14 cellular contexts compared by ENCODE assay signal in the genomic region with DNA sequence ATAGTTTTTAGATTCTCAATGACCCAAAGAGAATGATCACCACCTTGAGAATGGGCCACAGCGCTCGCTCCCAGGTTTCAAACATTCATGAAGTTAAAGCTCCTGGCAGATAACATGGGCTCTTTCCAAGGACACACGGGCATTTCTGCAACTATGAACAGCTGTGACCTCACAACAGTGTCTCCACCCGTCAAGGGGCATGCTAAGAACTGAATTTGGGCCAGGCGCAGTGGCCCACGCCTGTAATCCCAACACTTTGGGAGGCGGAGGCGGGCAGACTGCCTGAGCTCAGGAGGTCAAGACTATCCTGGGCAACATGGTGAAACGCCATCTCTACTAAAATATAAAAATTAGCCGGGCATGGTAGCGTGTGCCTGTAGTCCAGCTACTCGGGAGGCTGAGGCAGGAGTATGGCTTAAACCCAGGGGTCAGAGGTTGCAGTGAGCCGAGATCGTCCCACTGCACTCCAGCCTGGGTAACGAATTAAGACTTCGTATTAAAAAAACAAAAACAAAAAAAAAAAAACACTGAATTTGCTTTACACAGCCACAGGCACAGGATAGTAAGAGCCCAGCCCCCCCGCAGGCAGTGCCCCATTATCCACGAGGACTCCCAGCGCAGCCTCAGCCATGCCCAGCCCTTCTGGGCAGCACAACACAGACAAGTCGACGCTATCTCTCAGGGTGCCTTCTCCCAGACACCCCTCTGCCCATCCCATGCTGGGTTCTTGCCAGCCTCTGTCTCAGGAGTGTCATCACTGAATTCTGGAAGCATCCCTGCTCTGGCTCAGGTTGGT. TPM values are rescaled to one million over a fixed set of nuclear protein-coding genes. Genes with fewer than 3 reads are reported as not detected.
A peak's percentile ranks its signal among the peaks of the same experiment; 100 is the strongest.
DNase-seq lines count a peak whose midpoint lies in the region; ATAC-seq, FAIRE-seq and TF ChIP-seq lines count a peak whose summit lies in the region.
"Had no signal": no experiment of that assay in that cellular context is flagged by ENCODE, and none has a peak within 500 bp of the region (broad histone marks: within the 10 kb centered on the region; RNA-seq: fewer than 3 reads in every experiment).

No MANE protein-coding gene starts in this region.

- TF ChIP-seq CTCF in BE2C (IDR thresholded peaks at IDR 0.05; ENCODE audit: low read depth, low read length) (no peak), HL-60 (IDR thresholded peaks at IDR 0.05; ENCODE audit: insufficient read depth, low read length) (no peak), omental fat pad (IDR thresholded peaks at IDR 0.05) (no peak)

- peaks cover 77 to 81% of the 10 kb centered on the region in 2 donors for H3K4me1 Mint-ChIP-seq in effector memory CD8-positive, alpha-beta T cell (ENCODE audit: low read depth in 2 of 2)

- H3K4me3 ChIP-seq in BE2C (ENCODE audit: low read depth, low read length) (peak overlapping the region; percentile 7; the same call in 1 of the 2 replicates), HL-60 (replicated peaks; ENCODE audit: insufficient read depth, low read length) (no peak overlapping the region)

- no peaks in the 10 kb centered on the region for H3K9me3 Mint-ChIP-seq in effector memory CD8-positive, alpha-beta T cell

- no peaks in the 10 kb centered on the region for H3K9me3 ChIP-seq in BE2C

- no peak for TF ChIP-seq POLR2A in GM12891 (IDR thresholded peaks at IDR 0.05; ENCODE audit: low read depth, low read length)

- no peak for FAIRE-seq in urothelium cell line (lab: Jason Lieb, UNC)
- no peak for FAIRE-seq in GM12891 (lab: Jason Lieb, UNC)
- FAIRE-seq: RCC 7860 had no signal

- DNase-seq in BE2C (no peak), HL-60 (ENCODE audit: low read depth in 1 of 2, low spot score in 1 of 2) (no peak), omental fat pad (ENCODE audit: low spot score) (no peak), SK-N-DZ (ENCODE audit: low spot score) (no peak), urothelium cell line (ENCODE audit: low spot score) (no peak), GM12891 (ENCODE audit: insufficient read length, low spot score) (no peak)
- no peak for DNase-seq in effector memory CD8-positive, alpha-beta T cell
- DNase-seq: activated effector memory CD4-positive, alpha-beta T cell treated with anti-CD3 and anti-CD28 coated beads, Interleukin-2, amount 50 U/mL, for 16 hours; central memory CD4-positive, alpha-beta T cell; GDM1; stimulated activated CD8-positive, alpha-beta memory T cell treated with anti-CD3 and anti-CD28 coated beads, Interleukin-4, amount 100 ng/mL, for 48 hours; WERI-Rb-1 had no signal

- no peaks in the 10 kb centered on the region for H3K36me3 ChIP-seq in BE2C
- H3K36me3 ChIP-seq: WERI-Rb-1 had no signal

- ATAC-seq in effector memory CD8-positive, alpha-beta T cell (replicated peaks) = no peak
- ATAC-seq in omental fat pad (ENCODE audit: low FRiP score) = peak; percentile 87
- ATAC-seq in GM19328 (IDR thresholded peaks at IDR 0.05; ENCODE audit: unreplicated experiment) = no peak

- peaks cover 22% of the 10 kb centered on the region for H3K36me3 Mint-ChIP-seq in effector memory CD8-positive, alpha-beta T cell (ENCODE audit: insufficient read depth)

- H3K27ac Mint-ChIP-seq in effector memory CD8-positive, alpha-beta T cell = peak overlapping the region in 1 of 2 donors; percentile 92

- H3K27me3 ChIP-seq in BE2C (no peaks in the 10 kb centered on the region), HL-60 (ENCODE audit: insufficient read depth, poor library complexity, severe bottlenecking) (no peaks in the 10 kb centered on the region)

- H3K4me3 Mint-ChIP-seq in effector memory CD8-positive, alpha-beta T cell = peak overlapping the region; percentile 84 to 94

- peak overlapping the region; percentile 42 for H3K27ac ChIP-seq in HL-60 (replicated peaks)
- H3K27ac ChIP-seq: WERI-Rb-1 had no signal

- peaks cover 43% of the 10 kb centered on the region for H3K4me1 ChIP-seq in BE2C

- no peaks in the 10 kb centered on the region for H3K27me3 Mint-ChIP-seq in effector memory CD8-positive, alpha-beta T cell

TF ChIP-seq in GM12891, 5 proteins besides CTCF, POLR2A, EP300 and RAD21:
- TF ChIP-seq PAX5 (IDR thresholded peaks at IDR 0.05; ENCODE audit: insufficient read depth, low read length, severe bottlenecking) = no peak
- TF ChIP-seq POU2F2 (IDR thresholded peaks at IDR 0.05; ENCODE audit: low read depth, low read length) = no peak
- TF ChIP-seq TAF1 (IDR thresholded peaks at IDR 0.05; ENCODE audit: low read depth, low read length) = no peak
- no peak for TF ChIP-seq SPI1 (IDR thresholded peaks at IDR 0.05; ENCODE audit: low read depth, low read length)
- no peak for TF ChIP-seq POLR2AphosphoS5 (IDR thresholded peaks at IDR 0.05; ENCODE audit: low read depth, low read length)

RNA-seq across cellular contexts. Expression of gene USP7, which starts 7.2 kb away (rescaled TPM):
- 70.9 TPM for polyA plus RNA-seq in BE2C (2012; ENCODE audit: insufficient read depth, insufficient read length, low read depth)
- 100 to 1,000 TPM in 2 of 4 donors, 10 to 100 TPM in 2; 71.2 to 138 (median 97.0) TPM for total RNA-seq in omental fat pad
- polyA plus RNA-seq in SK-N-DZ (2014; cell fraction: cytosol; rRNA removed) = 27.9 and 32.5 TPM in 2 replicates
- polyA plus RNA-seq in SK-N-DZ (2014; cell fraction: nucleus; rRNA removed) = 105 and 115 TPM in 2 replicates
- polyA plus RNA-seq in GM12891 (2012; ENCODE audit: low read depth, missing spikeins) = 52.5 TPM
